Comparison of ENCODE assay signal across 1 cellular context in the genomic region with DNA sequence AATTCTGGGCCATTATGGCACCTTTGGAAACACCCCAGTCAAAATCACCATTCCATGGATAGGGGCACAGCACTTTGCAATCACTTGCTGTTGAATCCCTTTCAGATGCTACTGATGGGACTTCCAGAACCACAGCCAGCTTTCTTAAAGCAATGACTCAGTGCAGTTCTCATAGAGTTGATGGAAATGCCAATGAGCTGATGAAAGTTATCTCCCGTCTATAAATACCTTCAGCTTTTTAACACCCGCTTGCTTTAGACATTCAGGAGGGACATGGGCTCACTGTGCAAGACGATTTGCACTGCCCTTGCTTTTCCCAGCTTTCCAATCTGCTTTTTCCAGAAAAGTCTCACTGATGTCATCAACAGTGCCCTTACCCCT.
TF ChIP-seq lines count a peak whose summit lies in the region.

No MANE protein-coding gene starts in this region.

TF ChIP-seq in GM23338, 12 proteins besides CTCF, POLR2A, EP300 and RAD21 (continued from another document):
- TF ChIP-seq, protein P1, sequence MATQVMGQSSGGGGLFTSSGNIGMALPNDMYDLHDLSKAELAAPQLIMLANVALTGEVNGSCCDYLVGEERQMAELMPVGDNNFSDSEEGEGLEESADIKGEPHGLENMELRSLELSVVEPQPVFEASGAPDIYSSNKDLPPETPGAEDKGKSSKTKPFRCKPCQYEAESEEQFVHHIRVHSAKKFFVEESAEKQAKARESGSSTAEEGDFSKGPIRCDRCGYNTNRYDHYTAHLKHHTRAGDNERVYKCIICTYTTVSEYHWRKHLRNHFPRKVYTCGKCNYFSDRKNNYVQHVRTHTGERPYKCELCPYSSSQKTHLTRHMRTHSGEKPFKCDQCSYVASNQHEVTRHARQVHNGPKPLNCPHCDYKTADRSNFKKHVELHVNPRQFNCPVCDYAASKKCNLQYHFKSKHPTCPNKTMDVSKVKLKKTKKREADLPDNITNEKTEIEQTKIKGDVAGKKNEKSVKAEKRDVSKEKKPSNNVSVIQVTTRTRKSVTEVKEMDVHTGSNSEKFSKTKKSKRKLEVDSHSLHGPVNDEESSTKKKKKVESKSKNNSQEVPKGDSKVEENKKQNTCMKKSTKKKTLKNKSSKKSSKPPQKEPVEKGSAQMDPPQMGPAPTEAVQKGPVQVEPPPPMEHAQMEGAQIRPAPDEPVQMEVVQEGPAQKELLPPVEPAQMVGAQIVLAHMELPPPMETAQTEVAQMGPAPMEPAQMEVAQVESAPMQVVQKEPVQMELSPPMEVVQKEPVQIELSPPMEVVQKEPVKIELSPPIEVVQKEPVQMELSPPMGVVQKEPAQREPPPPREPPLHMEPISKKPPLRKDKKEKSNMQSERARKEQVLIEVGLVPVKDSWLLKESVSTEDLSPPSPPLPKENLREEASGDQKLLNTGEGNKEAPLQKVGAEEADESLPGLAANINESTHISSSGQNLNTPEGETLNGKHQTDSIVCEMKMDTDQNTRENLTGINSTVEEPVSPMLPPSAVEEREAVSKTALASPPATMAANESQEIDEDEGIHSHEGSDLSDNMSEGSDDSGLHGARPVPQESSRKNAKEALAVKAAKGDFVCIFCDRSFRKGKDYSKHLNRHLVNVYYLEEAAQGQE (IDR thresholded peaks at IDR 0.05; ENCODE audit: unreplicated experiment): no peak
- TF ChIP-seq, protein P2, sequence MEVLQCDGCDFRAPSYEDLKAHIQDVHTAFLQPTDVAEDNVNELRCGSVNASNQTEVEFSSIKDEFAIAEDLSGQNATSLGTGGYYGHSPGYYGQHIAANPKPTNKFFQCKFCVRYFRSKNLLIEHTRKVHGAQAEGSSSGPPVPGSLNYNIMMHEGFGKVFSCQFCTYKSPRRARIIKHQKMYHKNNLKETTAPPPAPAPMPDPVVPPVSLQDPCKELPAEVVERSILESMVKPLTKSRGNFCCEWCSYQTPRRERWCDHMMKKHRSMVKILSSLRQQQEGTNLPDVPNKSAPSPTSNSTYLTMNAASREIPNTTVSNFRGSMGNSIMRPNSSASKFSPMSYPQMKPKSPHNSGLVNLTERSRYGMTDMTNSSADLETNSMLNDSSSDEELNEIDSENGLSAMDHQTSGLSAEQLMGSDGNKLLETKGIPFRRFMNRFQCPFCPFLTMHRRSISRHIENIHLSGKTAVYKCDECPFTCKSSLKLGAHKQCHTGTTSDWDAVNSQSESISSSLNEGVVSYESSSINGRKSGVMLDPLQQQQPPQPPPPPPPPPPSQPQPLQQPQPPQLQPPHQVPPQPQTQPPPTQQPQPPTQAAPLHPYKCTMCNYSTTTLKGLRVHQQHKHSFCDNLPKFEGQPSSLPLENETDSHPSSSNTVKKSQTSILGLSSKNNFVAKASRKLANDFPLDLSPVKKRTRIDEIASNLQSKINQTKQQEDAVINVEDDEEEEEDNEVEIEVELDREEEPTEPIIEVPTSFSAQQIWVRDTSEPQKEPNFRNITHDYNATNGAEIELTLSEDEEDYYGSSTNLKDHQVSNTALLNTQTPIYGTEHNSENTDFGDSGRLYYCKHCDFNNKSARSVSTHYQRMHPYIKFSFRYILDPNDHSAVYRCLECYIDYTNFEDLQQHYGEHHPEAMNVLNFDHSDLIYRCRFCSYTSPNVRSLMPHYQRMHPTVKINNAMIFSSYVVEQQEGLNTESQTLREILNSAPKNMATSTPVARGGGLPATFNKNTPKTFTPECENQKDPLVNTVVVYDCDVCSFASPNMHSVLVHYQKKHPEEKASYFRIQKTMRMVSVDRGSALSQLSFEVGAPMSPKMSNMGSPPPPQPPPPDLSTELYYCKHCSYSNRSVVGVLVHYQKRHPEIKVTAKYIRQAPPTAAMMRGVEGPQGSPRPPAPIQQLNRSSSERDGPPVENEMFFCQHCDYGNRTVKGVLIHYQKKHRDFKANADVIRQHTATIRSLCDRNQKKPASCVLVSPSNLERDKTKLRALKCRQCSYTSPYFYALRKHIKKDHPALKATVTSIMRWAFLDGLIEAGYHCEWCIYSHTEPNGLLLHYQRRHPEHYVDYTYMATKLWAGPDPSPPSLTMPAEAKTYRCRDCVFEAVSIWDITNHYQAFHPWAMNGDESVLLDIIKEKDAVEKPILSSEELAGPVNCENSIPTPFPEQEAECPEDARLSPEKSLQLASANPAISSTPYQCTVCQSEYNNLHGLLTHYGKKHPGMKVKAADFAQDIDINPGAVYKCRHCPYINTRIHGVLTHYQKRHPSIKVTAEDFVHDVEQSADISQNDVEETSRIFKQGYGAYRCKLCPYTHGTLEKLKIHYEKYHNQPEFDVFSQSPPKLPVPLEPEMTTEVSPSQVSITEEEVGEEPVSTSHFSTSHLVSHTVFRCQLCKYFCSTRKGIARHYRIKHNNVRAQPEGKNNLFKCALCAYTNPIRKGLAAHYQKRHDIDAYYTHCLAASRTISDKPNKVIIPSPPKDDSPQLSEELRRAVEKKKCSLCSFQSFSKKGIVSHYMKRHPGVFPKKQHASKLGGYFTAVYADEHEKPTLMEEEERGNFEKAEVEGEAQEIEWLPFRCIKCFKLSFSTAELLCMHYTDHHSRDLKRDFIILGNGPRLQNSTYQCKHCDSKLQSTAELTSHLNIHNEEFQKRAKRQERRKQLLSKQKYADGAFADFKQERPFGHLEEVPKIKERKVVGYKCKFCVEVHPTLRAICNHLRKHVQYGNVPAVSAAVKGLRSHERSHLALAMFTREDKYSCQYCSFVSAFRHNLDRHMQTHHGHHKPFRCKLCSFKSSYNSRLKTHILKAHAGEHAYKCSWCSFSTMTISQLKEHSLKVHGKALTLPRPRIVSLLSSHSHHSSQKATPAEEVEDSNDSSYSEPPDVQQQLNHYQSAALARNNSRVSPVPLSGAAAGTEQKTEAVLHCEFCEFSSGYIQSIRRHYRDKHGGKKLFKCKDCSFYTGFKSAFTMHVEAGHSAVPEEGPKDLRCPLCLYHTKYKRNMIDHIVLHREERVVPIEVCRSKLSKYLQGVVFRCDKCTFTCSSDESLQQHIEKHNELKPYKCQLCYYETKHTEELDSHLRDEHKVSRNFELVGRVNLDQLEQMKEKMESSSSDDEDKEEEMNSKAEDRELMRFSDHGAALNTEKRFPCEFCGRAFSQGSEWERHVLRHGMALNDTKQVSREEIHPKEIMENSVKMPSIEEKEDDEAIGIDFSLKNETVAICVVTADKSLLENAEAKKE (CRISPR knock-in tag; IDR thresholded peaks at IDR 0.05): no peak
- TF ChIP-seq NANOG (IDR thresholded peaks at IDR 0.05; ENCODE audit: borderline replicate concordance) (no peak), ZNF331 (CRISPR knock-in tag; IDR thresholded peaks at IDR 0.05; ENCODE audit: low read depth) (no peak), POLR2AphosphoS5 (IDR thresholded peaks at IDR 0.05; ENCODE audit: low read depth) (no peak), ZNF114 (CRISPR knock-in tag; IDR thresholded peaks at IDR 0.05) (no peak), CREB1 (CRISPR knock-in tag; IDR thresholded peaks at IDR 0.05; ENCODE audit: low read depth) (no peak)
- TF ChIP-seq, protein P3, sequence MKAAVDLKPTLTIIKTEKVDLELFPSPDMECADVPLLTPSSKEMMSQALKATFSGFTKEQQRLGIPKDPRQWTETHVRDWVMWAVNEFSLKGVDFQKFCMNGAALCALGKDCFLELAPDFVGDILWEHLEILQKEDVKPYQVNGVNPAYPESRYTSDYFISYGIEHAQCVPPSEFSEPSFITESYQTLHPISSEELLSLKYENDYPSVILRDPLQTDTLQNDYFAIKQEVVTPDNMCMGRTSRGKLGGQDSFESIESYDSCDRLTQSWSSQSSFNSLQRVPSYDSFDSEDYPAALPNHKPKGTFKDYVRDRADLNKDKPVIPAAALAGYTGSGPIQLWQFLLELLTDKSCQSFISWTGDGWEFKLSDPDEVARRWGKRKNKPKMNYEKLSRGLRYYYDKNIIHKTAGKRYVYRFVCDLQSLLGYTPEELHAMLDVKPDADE (IDR thresholded peaks at IDR 0.05): no peak
